Comparison of ENCODE assay signal across 8 cellular contexts in genomic region chr4:1289232-1290164, GRCh38. TPM values are rescaled to one million over a fixed set of nuclear protein-coding genes. Genes with fewer than 3 reads are reported as not detected.
DNase-seq lines count a peak whose midpoint lies in the region; ATAC-seq, FAIRE-seq and TF ChIP-seq lines count a peak whose summit lies in the region.

MAEA (plus strand) TSS chr4:1289891; CDS start chr4:1289914, 23 bp downstream.

- peak; percentile 93 for ATAC-seq in HG02852 (IDR thresholded peaks at IDR 0.05; ENCODE audit: unreplicated experiment)
- peak; percentile 97 to 98 (median 98) for ATAC-seq in heart left ventricle

- 1 to 2% (median 1%) methylated on average over 35 to 95 of the region's 95 CpGs for WGBS in adrenal gland, 4 donors
- WGBS in heart left ventricle, 4 donors: 1% methylated on average over 50 to 95 of the region's 95 CpGs

- H3K27me3 ChIP-seq in adrenal gland (no peaks in the 10 kb centered on the region), heart left ventricle (no peaks in the 10 kb centered on the region)

- H3K36me3 ChIP-seq in adrenal gland (replicated peaks in 1 of 2): no peaks in the 10 kb centered on the region
- peaks cover 0 to 5% (median 0%) of the 10 kb centered on the region in 9 donors for H3K36me3 ChIP-seq in heart left ventricle

- H3K4me3 Mint-ChIP-seq in type B pancreatic cell: peak within 1 kb of the TSS; percentile 98

- no peaks in the 10 kb centered on the region for H3K27me3 Mint-ChIP-seq in type B pancreatic cell

- peak within 1 kb of the TSS; percentile 100 for H3K27ac Mint-ChIP-seq in type B pancreatic cell

- peak within 1 kb of the TSS; percentile 28 to 99 (median 91) for H3K27ac ChIP-seq in adrenal gland
- peak within 1 kb of the TSS; percentile 75 to 96 (median 90) for H3K27ac ChIP-seq in heart left ventricle

- no peaks in the 10 kb centered on the region for H3K36me3 Mint-ChIP-seq in type B pancreatic cell

- DNase-seq in GM12892 (ENCODE audit: insufficient read length) (peak; percentile 99), NCI-H146 (lab: John Stamatoyannopoulos, UW) (peak; percentile 96), T-helper 1 cell (peak; percentile 90 to 97 (median 95)), adrenal gland (peak; percentile 97 to 99 (median 98)), heart left ventricle (peak; percentile 98 to 99 (median 98)), pons (ENCODE audit: low spot score) (peak; percentile 95), type B pancreatic cell (ENCODE audit: extremely low spot score, unreplicated experiment) (peak; percentile 98)

- H3K4me3 ChIP-seq in adrenal gland (peak within 1 kb of the TSS; percentile 33 to 100 (median 92)), heart left ventricle (peak within 1 kb of the TSS; percentile 81 to 99 (median 96))

- H3K9me3 Mint-ChIP-seq in type B pancreatic cell: no peaks in the 10 kb centered on the region

- H3K4me1 Mint-ChIP-seq in type B pancreatic cell (ENCODE audit: unreplicated experiment): peaks cover 27% of the 10 kb centered on the region

- H3K4me1 ChIP-seq in adrenal gland (replicated peaks in 1 of 2): peaks cover 14 to 43% of the 10 kb centered on the region in 2 donors
- H3K4me1 ChIP-seq in heart left ventricle: peaks cover 10 to 50% (median 45%) of the 10 kb centered on the region in 12 donors

- FAIRE-seq in GM12892 (lab: Jason Lieb, UNC): peak; percentile 99

- TF ChIP-seq POLR2A in GM12892 (IDR thresholded peaks at IDR 0.05; ENCODE audit: low read depth, low read length): peak; percentile 92
- TF ChIP-seq POLR2A in adrenal gland (IDR thresholded peaks at IDR 0.05): peak; percentile 54 to 83
- TF ChIP-seq POLR2A in heart left ventricle (IDR thresholded peaks at IDR 0.05): peak in 1 of 2 donors; percentile 90

- no peak for TF ChIP-seq CTCF in adrenal gland (IDR thresholded peaks at IDR 0.05)
- TF ChIP-seq CTCF in heart left ventricle (IDR thresholded peaks at IDR 0.05): peak in 1 of 12 donors; percentile 6
- no peak for TF ChIP-seq CTCF in type B pancreatic cell (conservative IDR thresholded peaks at IDR 0.05)

- H3K9me3 ChIP-seq in adrenal gland (replicated peaks in 1 of 3) (no peaks in the 10 kb centered on the region), heart left ventricle (peaks cover 0 to 4% (median 0%) of the 10 kb centered on the region in 12 donors)

- intact Hi-C loops in adrenal gland (cut with DNase I): loop anchor here (5.0 to 10.0 kb wide), 2 partner anchors 55 to 58 kb away; partner anchors contain the start of gene UVSSA (in 2 of the 2)
- intact Hi-C loops in heart left ventricle (cut with DNase I): loop anchor here in 7 of 10 donors (2.0 to 5.0 kb wide), 6 partner anchors 37 to 63 kb away; partner anchors contain the start of genes UVSSA (in 3 of the 7) and CTBP1 (in 1 of the 7)

RNA-seq across cellular contexts. Expression of gene MAEA, which starts in this region (rescaled TPM):
- 19.6 TPM for polyA plus RNA-seq in GM12892 (2012; ENCODE audit: missing spikeins)
- total RNA-seq in adrenal gland (10 to 100 TPM; 60.2 to 96.8 (median 79.2) TPM), heart left ventricle (10 to 100 TPM; 41.5 to 57.2 (median 45.1) TPM), type B pancreatic cell (ENCODE audit: low replicate concordance) (81.5 and 98.7 TPM in 2 replicates)
- polyA plus RNA-seq in adrenal gland (100 to 1,000 TPM in 1 of 3 donors, 10 to 100 TPM in 2; 35.6 to 103 (median 70.3) TPM), heart left ventricle (10 to 100 TPM; 38.1 to 56.9 TPM)

Comparison
In these comparisons a context has a peak if more than half of its experiments do, and no peak if none do; other contexts are left out.
1. Peak in every context shown above with its lines: DNase-seq, ATAC-seq, H3K4me3 ChIP-seq and H3K27ac ChIP-seq.